ENCODE assay signal across 7 cellular contexts in the genomic region with DNA sequence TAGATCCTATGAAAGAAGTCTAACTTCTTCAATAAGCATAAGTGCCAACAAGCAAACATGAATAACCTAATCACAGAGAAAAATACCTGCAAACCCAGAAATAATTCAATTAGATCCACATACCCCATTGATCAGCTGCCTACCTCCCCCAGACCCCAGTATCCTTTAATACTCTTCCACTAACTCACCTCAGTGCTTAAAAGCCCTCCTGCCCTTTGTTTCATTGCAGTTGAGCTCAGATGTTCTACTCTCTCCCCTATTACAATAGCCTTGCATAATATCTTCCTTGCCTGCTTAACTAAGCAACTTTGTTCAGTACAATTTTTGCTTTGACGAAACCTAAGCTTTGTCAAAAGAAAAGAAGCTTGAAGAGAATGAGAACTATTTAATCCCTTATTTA.
"Had no signal": no experiment of that assay in that cellular context is flagged by ENCODE, and none has a peak within 500 bp of the region (broad histone marks: within the 10 kb centered on the region; RNA-seq: fewer than 3 reads in every experiment).

No MANE protein-coding gene starts in this region.

- H3K27me3 Mint-ChIP-seq: IgD-negative memory B cell had no signal

- ATAC-seq: HepG2, K562 had no signal

- DNase-seq: IMR-90, KBM-7 had no signal

- H3K27ac ChIP-seq: HL-60 had no signal

- H3K4me3 Mint-ChIP-seq: IgD-negative memory B cell had no signal

- H3K27ac Mint-ChIP-seq: IgD-negative memory B cell had no signal

- H3K4me3 ChIP-seq: K562 had no signal

- FAIRE-seq: HepG2, HTR-8/SVneo, K562 had no signal
